Comparison of ENCODE assay signal across 26 cellular contexts in the genomic region with DNA sequence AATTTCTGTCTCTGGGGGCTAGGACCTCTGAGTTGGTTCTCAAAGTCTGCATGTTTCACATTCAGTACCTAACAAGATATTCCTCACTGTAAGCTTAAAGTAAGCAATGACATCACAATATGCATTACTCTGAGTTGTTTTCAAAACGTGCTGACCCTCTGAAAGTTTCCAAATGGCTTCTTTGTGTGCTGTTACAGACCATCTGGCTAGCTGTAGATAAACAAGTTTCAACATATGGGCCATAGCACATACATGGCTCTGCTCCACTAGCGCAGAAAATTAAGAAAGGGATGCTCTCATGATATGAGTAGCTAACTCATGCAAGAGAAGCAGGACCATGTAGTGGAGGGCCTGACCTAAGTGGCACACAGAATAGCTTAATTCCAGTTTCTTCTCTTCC.
"Had no signal": no experiment of that assay in that cellular context is flagged by ENCODE, and none has a peak within 500 bp of the region (broad histone marks: within the 10 kb centered on the region; RNA-seq: fewer than 3 reads in every experiment).

No MANE protein-coding gene starts in this region.

- H3K4me2 ChIP-seq: hepatocyte, neural progenitor cell had no signal

- DNase-seq: activated CD4-positive, alpha-beta T cell treated with anti-CD3 and anti-CD28 coated beads for 48 hours; activated CD4-positive, alpha-beta T cell treated with anti-CD3 and anti-CD28 coated beads, Interleukin-2, amount 50 U/mL, for 48 hours; activated CD4-positive, CD25-positive, alpha-beta regulatory T cell; activated CD8-positive, alpha-beta memory T cell treated with anti-CD3 and anti-CD28 coated beads for 24 hours; activated effector memory CD4-positive, alpha-beta T cell treated with Interleukin-2 at 50 U/mL for 16 hours; activated naive CD4-positive, alpha-beta T cell treated with anti-CD3 and anti-CD28 coated beads for 36 hours; activated naive CD8-positive, alpha-beta T cell treated with anti-CD3 and anti-CD28 coated beads, Interleukin-2, amount 10 ng/mL, durations not matched to agents 7 days and 5 days; amniotic stem cell; central memory CD4-positive, alpha-beta T cell; endodermal cell; left lung; lower lobe of right lung; mesendoderm; natural killer cell; occipital lobe; psoas muscle; sigmoid colon; small intestine; stimulated activated CD4-positive, alpha-beta T cell treated with anti-CD3 and anti-CD28 coated beads, Interleukin-4, amount 100 ng/mL, for 24 hours; uterus had no signal

- H3K36me3 ChIP-seq: left lung, lower lobe of right lung, neural progenitor cell, sigmoid colon, thoracic aorta, uterus had no signal

- H3K27ac ChIP-seq: hepatocyte, left lung, lower lobe of right lung, neural progenitor cell, parathyroid adenoma, psoas muscle, sigmoid colon, thoracic aorta, uterus had no signal

- H3K79me2 ChIP-seq: hepatocyte, parathyroid adenoma had no signal

- ATAC-seq: esophagus mucosa; left lung; lower lobe of right lung; natural killer cell; psoas muscle; stimulated activated effector memory CD8-positive, alpha-beta T cell treated with anti-CD3 and anti-CD28 coated beads, Interleukin-12 subunit alpha, Interleukin-12 subunit beta, amount 100 ng/mL, for 72 hours had no signal

- H3K9ac ChIP-seq: neural progenitor cell, parathyroid adenoma had no signal

- H3K27me3 ChIP-seq: hepatocyte, left lung, neural progenitor cell, sigmoid colon, uterus had no signal

- H3K9me3 ChIP-seq: left lung, lower lobe of right lung, psoas muscle, sigmoid colon, thoracic aorta, uterus had no signal

- H3K4me3 ChIP-seq: hepatocyte, left lung, lower lobe of right lung, neural progenitor cell, psoas muscle, sigmoid colon, thoracic aorta, uterus had no signal

- H2AFZ ChIP-seq: hepatocyte, neural progenitor cell, parathyroid adenoma had no signal

- H3K4me1 ChIP-seq: left lung, lower lobe of right lung, psoas muscle, sigmoid colon, uterus had no signal
